In genomic region chr3:71305246-71306206, GRCh38 we compare ENCODE assay signal across 9 cellular contexts.
DNase-seq lines count a peak whose midpoint lies in the region; ATAC-seq and TF ChIP-seq lines count a peak whose summit lies in the region.
"Had no signal": no experiment of that assay in that cellular context is flagged by ENCODE, and none has a peak within 500 bp of the region (broad histone marks: within the 10 kb centered on the region; RNA-seq: fewer than 3 reads in every experiment).

No MANE protein-coding gene starts in this region.

- peak overlapping the region; percentile 58 for H3K27ac ChIP-seq in osteoblast (ENCODE audit: low read depth, low read length)

- no peaks in the 10 kb centered on the region for H3K9me3 Mint-ChIP-seq in activated naive CD4-positive, alpha-beta T cell treated with anti-CD3 and anti-CD28 coated beads, Interleukin-2, amount 10 ng/mL, durations not matched to agents 7 days and 5 days

- DNase-seq in activated T-cell treated with anti-CD3 and anti-CD28 coated beads, Interleukin-2, amount 50 U/mL, for 1 hour = peak; percentile 45
- no peak for DNase-seq in activated T-cell treated with anti-CD3 and anti-CD28 coated beads for 4 hours
- DNase-seq in activated naive CD4-positive, alpha-beta T cell treated with anti-CD3 and anti-CD28 coated beads, Interleukin-2, amount 10 ng/mL, durations not matched to agents 7 days and 5 days = peak; percentile 41
- DNase-seq in left ventricle myocardium superior = peak; percentile 44
- no peak for DNase-seq in osteoblast (ENCODE audit: insufficient read length, low spot score, missing footprints)
- no peak for DNase-seq in cortex of kidney (lab: John Stamatoyannopoulos, UW)
- DNase-seq: DND-41 had no signal

- H3K27me3 ChIP-seq in osteoblast (ENCODE audit: insufficient read depth, low read length) = no peaks in the 10 kb centered on the region

- H3K4me3 Mint-ChIP-seq in activated naive CD4-positive, alpha-beta T cell treated with anti-CD3 and anti-CD28 coated beads, Interleukin-2, amount 10 ng/mL, durations not matched to agents 7 days and 5 days = peak overlapping the region; percentile 81

- peak overlapping the region; percentile 43 for H2AFZ ChIP-seq in osteoblast (ENCODE audit: low read length)

- intact Hi-C loops in left ventricle myocardium superior (cut with micrococcal nuclease) = loop anchor here (10.0 kb wide), 2 partner anchors 279 to 301 kb away; partner anchors contain the start of gene FOXP1

- peak overlapping the region; percentile 87 for H3K27ac Mint-ChIP-seq in activated naive CD4-positive, alpha-beta T cell treated with anti-CD3 and anti-CD28 coated beads, Interleukin-2, amount 10 ng/mL, durations not matched to agents 7 days and 5 days

- no peak for TF ChIP-seq CTCF in osteoblast (IDR thresholded peaks at IDR 0.05; ENCODE audit: extremely low read depth, low read depth, low read length)

- CTCF ChIA-PET in activated naive CD4-positive, alpha-beta T cell treated with anti-CD3 and anti-CD28 coated beads, Interleukin-2, amount 10 ng/mL, durations not matched to agents 7 days and 5 days (lab: Charles Lee) = interaction anchor here (0.6 to 2.1 kb wide), 6 partner anchors 90 to 755 kb away, joined by 3 to 6 read pairs (median 4); no protein-coding TSS in a partner anchor

- H3K4me1 ChIP-seq in osteoblast (ENCODE audit: insufficient read depth, low read length) = peaks cover 43% of the 10 kb centered on the region

- H3K36me3 ChIP-seq in osteoblast (ENCODE audit: insufficient read depth, low read length) = no peaks in the 10 kb centered on the region

- no peaks in the 10 kb centered on the region for H4K20me1 ChIP-seq in osteoblast (ENCODE audit: insufficient read depth, low read length)

- ATAC-seq in left ventricle myocardium superior = peak; percentile 90
- ATAC-seq in GM21381 (IDR thresholded peaks at IDR 0.05; ENCODE audit: unreplicated experiment) = no peak
- ATAC-seq in GM18868 (IDR thresholded peaks at IDR 0.05; ENCODE audit: unreplicated experiment) = no peak

- H3K79me2 ChIP-seq in osteoblast (ENCODE audit: insufficient read depth, low read length) = peaks cover 75% of the 10 kb centered on the region

- H3K9me3 ChIP-seq in osteoblast (ENCODE audit: low read depth, low read length) = no peaks in the 10 kb centered on the region

- peaks cover 86% of the 10 kb centered on the region for H3K4me1 Mint-ChIP-seq in activated naive CD4-positive, alpha-beta T cell treated with anti-CD3 and anti-CD28 coated beads, Interleukin-2, amount 10 ng/mL, durations not matched to agents 7 days and 5 days

- peak overlapping the region; percentile 83 for H3K4me2 ChIP-seq in osteoblast (ENCODE audit: insufficient read depth, low read length)

- peaks cover 9% of the 10 kb centered on the region for H3K36me3 Mint-ChIP-seq in activated naive CD4-positive, alpha-beta T cell treated with anti-CD3 and anti-CD28 coated beads, Interleukin-2, amount 10 ng/mL, durations not matched to agents 7 days and 5 days

- peak overlapping the region; percentile 60 for H3K4me3 ChIP-seq in osteoblast (ENCODE audit: insufficient read depth, low read length)

- peaks cover 9% of the 10 kb centered on the region for H3K27me3 Mint-ChIP-seq in activated naive CD4-positive, alpha-beta T cell treated with anti-CD3 and anti-CD28 coated beads, Interleukin-2, amount 10 ng/mL, durations not matched to agents 7 days and 5 days

Comparison
In these comparisons a context has a peak if more than half of its experiments do, and no peak if none do; other contexts are left out.
1. DNase-seq: peak in activated T-cell treated with anti-CD3 and anti-CD28 coated beads, Interleukin-2, amount 50 U/mL, for 1 hour (single experiment), activated naive CD4-positive, alpha-beta T cell treated with anti-CD3 and anti-CD28 coated beads, Interleukin-2, amount 10 ng/mL, durations not matched to agents 7 days and 5 days (single experiment) and left ventricle myocardium superior (single experiment); none in activated T-cell treated with anti-CD3 and anti-CD28 coated beads for 4 hours (single experiment), osteoblast (single experiment) and cortex of kidney (single experiment).